1 cellular context compared by ENCODE assay signal in the genomic region with DNA sequence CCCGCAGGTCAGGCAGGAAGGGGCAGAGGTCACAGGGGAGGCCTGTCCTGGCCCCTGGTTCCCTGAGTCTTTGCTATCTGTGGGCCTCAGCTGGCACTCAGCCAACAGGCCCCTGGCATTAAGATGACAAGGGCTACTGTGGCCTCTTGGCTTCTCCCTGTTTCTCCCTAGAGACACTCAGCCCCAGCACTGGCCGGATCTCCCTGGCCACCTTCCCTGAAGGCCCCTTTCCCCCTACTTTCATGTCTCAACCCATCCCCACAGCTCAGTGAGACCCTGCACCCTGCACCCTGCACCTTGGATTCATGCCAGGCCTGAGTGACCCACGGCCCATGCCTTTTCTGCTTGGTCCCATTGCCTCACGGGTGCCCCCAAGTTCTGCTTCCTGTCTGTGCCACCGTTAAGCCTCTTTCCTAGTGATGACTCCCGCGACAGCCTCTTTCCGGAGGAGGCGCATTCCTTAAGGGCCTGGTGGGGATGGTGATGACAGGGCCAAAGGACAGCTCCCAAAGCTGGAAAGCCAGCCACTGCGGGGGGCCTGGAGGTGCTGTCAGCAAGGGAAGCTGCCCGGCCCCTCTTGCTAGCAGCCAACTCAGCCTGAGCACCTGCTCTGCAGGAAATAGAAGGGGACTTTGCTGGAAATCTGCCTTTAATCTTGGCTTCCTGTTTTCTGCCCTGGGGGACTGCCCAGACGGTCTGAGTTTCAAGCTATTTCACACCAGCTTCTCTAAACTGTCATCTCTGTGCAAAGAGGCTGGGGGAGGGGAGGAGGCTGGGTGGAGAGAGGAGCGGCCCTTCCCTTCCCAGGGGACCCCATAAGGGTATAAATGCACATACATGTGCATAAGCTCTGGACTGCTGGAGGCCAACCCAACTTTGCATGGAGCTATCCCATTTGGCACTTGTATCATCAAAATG.
A peak's percentile ranks its signal among the peaks of the same experiment; 100 is the strongest.
TF ChIP-seq lines count a peak whose summit lies in the region.

No MANE protein-coding gene starts in this region.

TF ChIP-seq in K562, 482 proteins besides CTCF, POLR2A, EP300 and RAD21:
- TF ChIP-seq NFIX (CRISPR knock-in tag; IDR thresholded peaks at IDR 0.05; ENCODE audit: low read depth) (peak; percentile 88), ZKSCAN8 (CRISPR knock-in tag; IDR thresholded peaks at IDR 0.05) (peak; percentile 32; the same call in 1 of the 2 replicates), CEBPB (tag; IDR thresholded peaks at IDR 0.05) (no peak), ZNF239 (CRISPR knock-in tag; IDR thresholded peaks at IDR 0.05) (peak; percentile 69), SPI1 (IDR thresholded peaks at IDR 0.05; ENCODE audit: borderline replicate concordance, low read depth, low read length) (peak; percentile 84; the same call in 1 of the 2 replicates), GABPA (tag; conservative IDR thresholded peaks at IDR 0.05; ENCODE audit: low read depth) (0 out of 2 replicates have a peak, but pooled peaks have one; percentile 14), RBM15 (IDR thresholded peaks at IDR 0.05; ENCODE audit: insufficient read depth, low read length) (no peak), NFIC (IDR thresholded peaks at IDR 0.05) (peak; percentile 97), ZNF224 (CRISPR knock-in tag; IDR thresholded peaks at IDR 0.05) (no peak), ZNF644 (tag; IDR thresholded peaks at IDR 0.05; ENCODE audit: low read depth) (0 out of 2 replicates have a peak, but pooled peaks have one; percentile 21)
- TF ChIP-seq, protein P1, sequence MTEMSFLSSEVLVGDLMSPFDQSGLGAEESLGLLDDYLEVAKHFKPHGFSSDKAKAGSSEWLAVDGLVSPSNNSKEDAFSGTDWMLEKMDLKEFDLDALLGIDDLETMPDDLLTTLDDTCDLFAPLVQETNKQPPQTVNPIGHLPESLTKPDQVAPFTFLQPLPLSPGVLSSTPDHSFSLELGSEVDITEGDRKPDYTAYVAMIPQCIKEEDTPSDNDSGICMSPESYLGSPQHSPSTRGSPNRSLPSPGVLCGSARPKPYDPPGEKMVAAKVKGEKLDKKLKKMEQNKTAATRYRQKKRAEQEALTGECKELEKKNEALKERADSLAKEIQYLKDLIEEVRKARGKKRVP (CRISPR knock-in tag; IDR thresholded peaks at IDR 0.05), result 0 out of 2 replicates have a peak, but pooled peaks have one; percentile 19
- TF ChIP-seq, protein P2, sequence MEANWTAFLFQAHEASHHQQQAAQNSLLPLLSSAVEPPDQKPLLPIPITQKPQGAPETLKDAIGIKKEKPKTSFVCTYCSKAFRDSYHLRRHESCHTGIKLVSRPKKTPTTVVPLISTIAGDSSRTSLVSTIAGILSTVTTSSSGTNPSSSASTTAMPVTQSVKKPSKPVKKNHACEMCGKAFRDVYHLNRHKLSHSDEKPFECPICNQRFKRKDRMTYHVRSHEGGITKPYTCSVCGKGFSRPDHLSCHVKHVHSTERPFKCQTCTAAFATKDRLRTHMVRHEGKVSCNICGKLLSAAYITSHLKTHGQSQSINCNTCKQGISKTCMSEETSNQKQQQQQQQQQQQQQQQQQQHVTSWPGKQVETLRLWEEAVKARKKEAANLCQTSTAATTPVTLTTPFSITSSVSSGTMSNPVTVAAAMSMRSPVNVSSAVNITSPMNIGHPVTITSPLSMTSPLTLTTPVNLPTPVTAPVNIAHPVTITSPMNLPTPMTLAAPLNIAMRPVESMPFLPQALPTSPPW (CRISPR knock-in tag; IDR thresholded peaks at IDR 0.05), result peak; percentile 31; the same call in 1 of the 2 replicates
- TF ChIP-seq, protein P3, sequence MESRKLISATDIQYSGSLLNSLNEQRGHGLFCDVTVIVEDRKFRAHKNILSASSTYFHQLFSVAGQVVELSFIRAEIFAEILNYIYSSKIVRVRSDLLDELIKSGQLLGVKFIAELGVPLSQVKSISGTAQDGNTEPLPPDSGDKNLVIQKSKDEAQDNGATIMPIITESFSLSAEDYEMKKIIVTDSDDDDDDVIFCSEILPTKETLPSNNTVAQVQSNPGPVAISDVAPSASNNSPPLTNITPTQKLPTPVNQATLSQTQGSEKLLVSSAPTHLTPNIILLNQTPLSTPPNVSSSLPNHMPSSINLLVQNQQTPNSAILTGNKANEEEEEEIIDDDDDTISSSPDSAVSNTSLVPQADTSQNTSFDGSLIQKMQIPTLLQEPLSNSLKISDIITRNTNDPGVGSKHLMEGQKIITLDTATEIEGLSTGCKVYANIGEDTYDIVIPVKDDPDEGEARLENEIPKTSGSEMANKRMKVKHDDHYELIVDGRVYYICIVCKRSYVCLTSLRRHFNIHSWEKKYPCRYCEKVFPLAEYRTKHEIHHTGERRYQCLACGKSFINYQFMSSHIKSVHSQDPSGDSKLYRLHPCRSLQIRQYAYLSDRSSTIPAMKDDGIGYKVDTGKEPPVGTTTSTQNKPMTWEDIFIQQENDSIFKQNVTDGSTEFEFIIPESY (CRISPR knock-in tag; IDR thresholded peaks at IDR 0.05), result peak; percentile 60; the same call in 1 of the 2 replicates
TF ChIP-seq in K562: peak in this region for 10.
